In the genomic region with DNA sequence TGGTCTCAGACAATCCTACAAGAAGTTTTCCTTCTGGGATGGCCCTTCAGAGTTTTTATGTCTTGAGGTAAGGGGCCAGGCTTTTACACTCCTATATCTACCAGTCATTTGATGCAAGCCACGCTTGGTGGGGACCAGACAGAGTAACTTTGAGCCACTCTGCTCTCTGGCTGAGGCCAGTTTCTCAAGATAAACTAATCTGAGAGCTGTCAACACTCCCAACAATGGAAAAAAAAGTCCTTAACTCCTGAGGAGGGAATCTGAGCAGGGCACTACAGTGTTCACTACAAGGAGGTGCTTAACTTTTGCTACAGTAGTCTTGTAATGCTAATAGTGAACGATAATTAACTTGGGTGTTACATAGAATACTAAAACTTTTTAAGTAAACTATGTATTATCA, we compare ENCODE assay signal across 25 cellular contexts.
"Had no signal": no experiment of that assay in that cellular context is flagged by ENCODE, and none has a peak within 500 bp of the region (broad histone marks: within the 10 kb centered on the region; RNA-seq: fewer than 3 reads in every experiment).

No MANE protein-coding gene starts in this region.

- H3K9me3 ChIP-seq: ascending aorta, breast epithelium had no signal

- H3K27me3 ChIP-seq: ascending aorta, breast epithelium, dorsolateral prefrontal cortex had no signal

- DNase-seq: activated CD4-positive, alpha-beta memory T cell treated with anti-CD3 and anti-CD28 coated beads for 36 hours; activated CD4-positive, alpha-beta T cell treated with anti-CD3 and anti-CD28 coated beads for 36 hours; activated CD4-positive, alpha-beta T cell treated with anti-CD3 and anti-CD28 coated beads, Interleukin-2, amount 10 ng/mL, durations not matched to agents 24 days and 14 days; activated CD4-positive, CD25-positive, alpha-beta regulatory T cell; activated CD4-positive, CD25-positive, alpha-beta regulatory T cell treated with anti-CD3 and anti-CD28 coated beads, Interleukin-2, amount 50 U/mL, for 72 hours; activated CD8-positive, alpha-beta memory T cell treated with anti-CD3 and anti-CD28 coated beads, Interleukin-2, amount 10 ng/mL, durations not matched to agents 7 days and 5 days; activated CD8-positive, alpha-beta memory T cell treated with anti-CD3 and anti-CD28 coated beads, Interleukin-2, amount 50 U/mL, for 4 hours; activated CD8-positive, alpha-beta T cell treated with anti-CD3 and anti-CD28 coated beads, Interleukin-2, amount 10 ng/mL, durations not matched to agents 7 days and 5 days; activated gamma-delta T cell; activated naive CD4-positive, alpha-beta T cell; activated naive CD4-positive, alpha-beta T cell treated with anti-CD3 and anti-CD28 coated beads, Interleukin-2, amount 10 ng/mL, durations not matched to agents 7 days and 5 days; activated naive CD8-positive, alpha-beta T cell treated with anti-CD3 and anti-CD28 coated beads, Interleukin-2, amount 10 ng/mL, durations not matched to agents 7 days and 5 days; activated T-cell treated with anti-CD3 and anti-CD28 coated beads, Interleukin-2, amount 50 U/mL, for 1 hour; activated T-cell treated with anti-CD3 and anti-CD28 coated beads, Interleukin-2, amount 50 U/mL, for 48 hours; dorsolateral prefrontal cortex; effector memory CD4-positive, alpha-beta T cell; endodermal cell; foreskin fibroblast; head of caudate nucleus; T-helper 2 cell had no signal

- H3K4me1 ChIP-seq: ascending aorta, breast epithelium had no signal

- H3K36me3 ChIP-seq: ascending aorta, breast epithelium had no signal

- H3K4me3 ChIP-seq: ascending aorta, breast epithelium, coronary artery, dorsolateral prefrontal cortex had no signal

- H3K27ac ChIP-seq: ascending aorta, breast epithelium, coronary artery, dorsolateral prefrontal cortex had no signal

- ATAC-seq: activated CD4-positive, alpha-beta T cell treated with anti-CD3 and anti-CD28 coated beads for 36 hours; activated CD8-positive, alpha-beta memory T cell treated with anti-CD3 and anti-CD28 coated beads, Interleukin-2, amount 10 ng/mL, durations not matched to agents 7 days and 5 days; activated CD8-positive, alpha-beta T cell treated with anti-CD3 and anti-CD28 coated beads, Interleukin-2, amount 10 ng/mL, durations not matched to agents 7 days and 5 days; activated naive CD4-positive, alpha-beta T cell treated with anti-CD3 and anti-CD28 coated beads, Interleukin-2, amount 50 U/mL, for 72 hours; esophagus mucosa had no signal
